8 cellular contexts compared by ENCODE assay signal in genomic region chr18:32930695-32931301, GRCh38.
DNase-seq lines count a peak whose midpoint lies in the region; ATAC-seq and TF ChIP-seq lines count a peak whose summit lies in the region.

No MANE protein-coding gene starts in this region.

- no peaks in the 10 kb centered on the region for H3K4me1 ChIP-seq in mucosa of descending colon (ENCODE audit: low read depth)

- H3K4me3 Mint-ChIP-seq in activated CD8-positive, alpha-beta memory T cell treated with anti-CD3 and anti-CD28 coated beads, Interleukin-2, amount 10 ng/mL, durations not matched to agents 7 days and 5 days: no peak overlapping the region

- no peaks in the 10 kb centered on the region for H3K27me3 Mint-ChIP-seq in activated CD8-positive, alpha-beta memory T cell treated with anti-CD3 and anti-CD28 coated beads, Interleukin-2, amount 10 ng/mL, durations not matched to agents 7 days and 5 days

- no peaks in the 10 kb centered on the region for H3K4me1 Mint-ChIP-seq in activated CD8-positive, alpha-beta memory T cell treated with anti-CD3 and anti-CD28 coated beads, Interleukin-2, amount 10 ng/mL, durations not matched to agents 7 days and 5 days

- H3K9me3 Mint-ChIP-seq in activated CD8-positive, alpha-beta memory T cell treated with anti-CD3 and anti-CD28 coated beads, Interleukin-2, amount 10 ng/mL, durations not matched to agents 7 days and 5 days (ENCODE audit: low read depth): no peaks in the 10 kb centered on the region

- ATAC-seq in GM18867 (IDR thresholded peaks at IDR 0.05; ENCODE audit: unreplicated experiment) (peak; percentile 100), HG02970 (IDR thresholded peaks at IDR 0.05; ENCODE audit: low FRiP score, unreplicated experiment) (peak; percentile 96), mucosa of descending colon (peak; percentile 63)
- ATAC-seq in activated CD8-positive, alpha-beta memory T cell treated with anti-CD3 and anti-CD28 coated beads, Interleukin-2, amount 10 ng/mL, durations not matched to agents 7 days and 5 days: no peak

- DNase-seq in AG08396 (ENCODE audit: low spot score) (peak; percentile 4), NCI-H2029 treated with DMSO at 0.1 percent for 48 hours (lab: John Stamatoyannopoulos, UW) (peak; percentile 27), amniotic epithelial cell (ENCODE audit: low read depth) (peak; percentile 60), mucosa of descending colon (no peak), mesenteric fat pad (ENCODE audit: low spot score) (no peak)
- DNase-seq in activated CD8-positive, alpha-beta memory T cell treated with anti-CD3 and anti-CD28 coated beads, Interleukin-2, amount 10 ng/mL, durations not matched to agents 7 days and 5 days: no peak

- no peak overlapping the region for H3K4me3 ChIP-seq in mucosa of descending colon

- CTCF ChIA-PET in activated CD8-positive, alpha-beta memory T cell treated with anti-CD3 and anti-CD28 coated beads, Interleukin-2, amount 10 ng/mL, durations not matched to agents 7 days and 5 days (lab: Charles Lee): no interaction called here

- intact Hi-C loops in mucosa of descending colon (cut with DNase I, micrococcal nuclease): no loop called here

- no peak overlapping the region for H3K27ac Mint-ChIP-seq in activated CD8-positive, alpha-beta memory T cell treated with anti-CD3 and anti-CD28 coated beads, Interleukin-2, amount 10 ng/mL, durations not matched to agents 7 days and 5 days

- no peak for TF ChIP-seq CTCF in mucosa of descending colon (IDR thresholded peaks at IDR 0.05)

- H3K36me3 Mint-ChIP-seq in activated CD8-positive, alpha-beta memory T cell treated with anti-CD3 and anti-CD28 coated beads, Interleukin-2, amount 10 ng/mL, durations not matched to agents 7 days and 5 days: no peaks in the 10 kb centered on the region

- no peaks in the 10 kb centered on the region for H3K36me3 ChIP-seq in mucosa of descending colon (ENCODE audit: low read depth)

- H3K9me3 ChIP-seq in mucosa of descending colon: no peaks in the 10 kb centered on the region

Comparison
In these comparisons a context has a peak if more than half of its experiments do, and no peak if none do; other contexts are left out.
1. DNase-seq: peak in AG08396 (single experiment), NCI-H2029 treated with DMSO at 0.1 percent for 48 hours (single experiment) and amniotic epithelial cell (single experiment); none in mucosa of descending colon (0 of 3), activated CD8-positive, alpha-beta memory T cell treated with anti-CD3 and anti-CD28 coated beads, Interleukin-2, amount 10 ng/mL, durations not matched to agents 7 days and 5 days (single experiment) and mesenteric fat pad (single experiment).